9 cellular contexts compared by ENCODE assay signal in the genomic region with DNA sequence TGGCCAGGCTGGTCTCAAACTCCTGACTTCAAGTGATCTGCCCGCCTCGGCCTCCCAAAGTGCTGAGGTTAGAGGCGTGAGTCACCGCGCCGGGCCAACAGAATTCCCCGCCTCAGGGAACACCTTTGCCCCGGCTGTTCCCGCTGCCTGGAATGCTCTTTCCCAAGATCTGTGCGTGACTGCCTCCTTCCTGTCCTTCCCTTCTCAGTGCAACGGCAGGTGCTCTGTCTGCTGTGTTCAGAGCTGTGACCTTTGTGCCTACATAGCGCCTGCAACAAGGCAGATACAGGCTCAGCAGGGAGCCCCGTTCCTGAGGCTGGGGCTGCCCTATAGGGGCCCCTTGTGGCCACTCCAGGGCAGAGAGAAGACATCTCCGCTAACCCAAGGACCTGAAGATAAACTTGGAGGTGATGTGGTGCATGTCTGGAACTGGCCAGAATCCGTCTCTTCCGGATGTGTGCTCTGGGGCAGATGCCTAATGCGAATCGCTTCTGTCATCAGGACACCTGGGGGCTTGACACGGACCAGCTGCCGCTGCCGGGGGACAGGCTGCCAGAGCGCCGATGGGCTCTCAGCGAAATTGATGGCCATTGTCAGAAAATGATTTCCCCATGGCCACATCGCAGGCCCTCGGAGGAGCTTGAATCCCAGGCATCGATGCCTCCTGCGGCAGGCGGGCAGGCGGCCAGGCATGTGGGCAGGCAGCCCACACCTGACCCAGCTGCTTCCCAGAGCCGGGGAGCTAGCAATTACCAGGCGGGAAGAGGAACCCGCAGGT. TPM values are rescaled to one million over a fixed set of nuclear protein-coding genes. Genes with fewer than 3 reads are reported as not detected.
A peak's percentile ranks its signal among the peaks of the same experiment; 100 is the strongest.
DNase-seq lines count a peak whose midpoint lies in the region; ATAC-seq, FAIRE-seq and TF ChIP-seq lines count a peak whose summit lies in the region.
"Had no signal": no experiment of that assay in that cellular context is flagged by ENCODE, and none has a peak within 500 bp of the region (broad histone marks: within the 10 kb centered on the region; RNA-seq: fewer than 3 reads in every experiment).

No MANE protein-coding gene starts in this region.

- peaks cover 26% of the 10 kb centered on the region for H3K27me3 Mint-ChIP-seq in astrocyte (ENCODE audit: low read depth, unreplicated experiment)

- peak; percentile 56 for DNase-seq in D341Med (ENCODE audit: low spot score)
- DNase-seq in astrocyte (ENCODE audit: low read depth), result peak; percentile 47
- DNase-seq in kidney tubule cell (ENCODE audit: low spot score), result peak; percentile 90
- no peak for DNase-seq in tibial nerve (ENCODE audit: low spot score in 2 of 2)

- H4K20me1 ChIP-seq in OCI-LY3 (ENCODE audit: insufficient read depth, low read length) (no peaks in the 10 kb centered on the region), astrocyte (ENCODE audit: insufficient read depth, low read length) (peaks cover 63% of the 10 kb centered on the region)

- H3K79me2 ChIP-seq in OCI-LY3 (ENCODE audit: low read length), result no peaks in the 10 kb centered on the region
- H3K79me2 ChIP-seq in astrocyte (ENCODE audit: insufficient read depth, low read length), result no peaks in the 10 kb centered on the region

- H3K4me3 ChIP-seq in HUES64 (ENCODE audit: low read length), result no peak overlapping the region
- no peak overlapping the region for H3K4me3 ChIP-seq in OCI-LY3 (ENCODE audit: low read length)
- no peak overlapping the region for H3K4me3 ChIP-seq in astrocyte (ENCODE audit: insufficient read depth, low read depth, low read length)
- no peak overlapping the region for H3K4me3 ChIP-seq in tibial nerve

- peaks cover 26% of the 10 kb centered on the region for H3K4me1 ChIP-seq in HUES64 (ENCODE audit: insufficient read depth, low read length)
- peaks cover 12% of the 10 kb centered on the region for H3K4me1 ChIP-seq in OCI-LY3 (ENCODE audit: low read length)
- peaks cover 16% of the 10 kb centered on the region for H3K4me1 ChIP-seq in astrocyte (ENCODE audit: insufficient read depth, low read length)
- peaks cover 0 to 29% (median 4%) of the 10 kb centered on the region in 4 donors for H3K4me1 ChIP-seq in tibial nerve

- no peak overlapping the region for H3K4me2 ChIP-seq in OCI-LY3 (ENCODE audit: low read length)
- H3K4me2 ChIP-seq in astrocyte (ENCODE audit: low read length), result peak overlapping the region; percentile 6

- H2AFZ ChIP-seq in OCI-LY3 (ENCODE audit: low read depth, low read length) (no peak overlapping the region), astrocyte (ENCODE audit: low read depth, low read length) (no peak overlapping the region)

- H3K9me3 Mint-ChIP-seq in astrocyte (ENCODE audit: unreplicated experiment), result no peaks in the 10 kb centered on the region
- H3K9me3 Mint-ChIP-seq: IgD-negative memory B cell had no signal

- no peak for FAIRE-seq in astrocyte (lab: Jason Lieb, UNC)

- H3K9ac ChIP-seq in HUES64 (ENCODE audit: low read depth, low read length), result no peak overlapping the region
- no peak overlapping the region for H3K9ac ChIP-seq in OCI-LY3 (ENCODE audit: low read length)
- H3K9ac ChIP-seq in astrocyte (ENCODE audit: low read length), result no peak overlapping the region

- ATAC-seq in HG03442 (IDR thresholded peaks at IDR 0.05; ENCODE audit: unreplicated experiment) (no peak), HG02973 (IDR thresholded peaks at IDR 0.05; ENCODE audit: unreplicated experiment) (no peak)

- no peaks in the 10 kb centered on the region for H3K36me3 Mint-ChIP-seq in astrocyte (ENCODE audit: low read depth, unreplicated experiment)

- H3K27ac ChIP-seq in HUES64 (ENCODE audit: low read depth, low read length) (0 out of 2 replicates have a peak overlapping the region, but pooled peaks have one; percentile 20), OCI-LY3 (ENCODE audit: low read length) (no peak overlapping the region), astrocyte (ENCODE audit: low read depth, low read length) (no peak overlapping the region), tibial nerve (no peak overlapping the region)

- TF ChIP-seq CTCF in OCI-LY3 (IDR thresholded peaks at IDR 0.05; ENCODE audit: low read depth, low read length), result peak; percentile 49
- no peak for TF ChIP-seq CTCF in astrocyte (IDR thresholded peaks at IDR 0.05; ENCODE audit: insufficient read depth, low read depth, low read length)
- peak in 3 of 5 experiments; percentile 4 to 29 (median 17) for TF ChIP-seq CTCF in tibial nerve (IDR thresholded peaks at IDR 0.05)

- H3K36me3 ChIP-seq in HUES64 (ENCODE audit: insufficient read depth, low read length) (no peaks in the 10 kb centered on the region), OCI-LY3 (replicated peaks; ENCODE audit: low read depth, low read length) (no peaks in the 10 kb centered on the region), astrocyte (ENCODE audit: insufficient read depth, low read length) (no peaks in the 10 kb centered on the region), tibial nerve (no peaks in the 10 kb centered on the region)

- H3K4me3 Mint-ChIP-seq in astrocyte (ENCODE audit: unreplicated experiment), result no peak overlapping the region
- H3K4me3 Mint-ChIP-seq: IgD-negative memory B cell had no signal

- H3K9me3 ChIP-seq in HUES64 (ENCODE audit: insufficient read depth, low read depth, low read length) (no peaks in the 10 kb centered on the region), OCI-LY3 (ENCODE audit: insufficient read depth, low read length) (no peaks in the 10 kb centered on the region), astrocyte (ENCODE audit: insufficient read depth, low read depth, low read length) (no peaks in the 10 kb centered on the region), tibial nerve (no peaks in the 10 kb centered on the region)

- H3K27ac Mint-ChIP-seq in astrocyte (ENCODE audit: unreplicated experiment), result peak overlapping the region; percentile 77
- H3K27ac Mint-ChIP-seq: IgD-negative memory B cell had no signal

- TF ChIP-seq EP300 in tibial nerve (IDR thresholded peaks at IDR 0.05), result no peak

- no peak for TF ChIP-seq POLR2A in tibial nerve (IDR thresholded peaks at IDR 0.05)

- H3K27me3 ChIP-seq in HUES64 (ENCODE audit: insufficient read depth, low read length) (0 out of 2 replicates have a peak, but pooled peaks cover 3% of the 10 kb centered on the region), OCI-LY3 (ENCODE audit: low read depth, low read length) (peaks cover 27% of the 10 kb centered on the region; the same call in 1 of the 2 replicates), astrocyte (ENCODE audit: insufficient read depth, low read length) (peaks cover 2% of the 10 kb centered on the region), tibial nerve (peaks cover 0 to 9% of the 10 kb centered on the region in 2 donors)

- peaks cover 14% of the 10 kb centered on the region for H3K4me1 Mint-ChIP-seq in astrocyte (ENCODE audit: low read depth, unreplicated experiment)

- 33% methylated on average over 33 of the region's 33 CpGs for WGBS in HUES64
- WGBS in tibial nerve, 2 donors, result 58 to 62% methylated on average over 29 to 31 of the region's 33 CpGs

RNA-seq across cellular contexts. Expression of a gene that starts 43.5 kb away (rescaled TPM):
- polyA plus RNA-seq in HUES64 (2013, experiment 1 of 2), result 27.1 TPM
- polyA plus RNA-seq in HUES64 (2013, experiment 2 of 2), result 27.9 TPM
- total RNA-seq in astrocyte (37.3 and 37.6 TPM in 2 replicates), tibial nerve (10 to 100 TPM; 17.4 to 28.8 (median 24.7) TPM)

Comparison
In these comparisons a context has a peak if more than half of its experiments do, and no peak if none do; other contexts are left out.
1. DNase-seq: peak in D341Med (single experiment), astrocyte (single experiment) and kidney tubule cell (single experiment); none in tibial nerve (0 of 2).